In genomic region chr12:41193321-41193720, GRCh38 we compare ENCODE assay signal across 23 cellular contexts.
"Had no signal": no experiment of that assay in that cellular context is flagged by ENCODE, and none has a peak within 500 bp of the region (broad histone marks: within the 10 kb centered on the region; RNA-seq: fewer than 3 reads in every experiment).

No MANE protein-coding gene starts in this region.

- H3K4me3 ChIP-seq: PC-9, Peyer's patch, SJCRH30 had no signal

- H3K4me2 ChIP-seq: PC-9 had no signal

- ATAC-seq: Right ventricle myocardium inferior, SK-N-SH treated with all-trans-retinoic acid at 6 μM for 48 hours had no signal

- H3K4me1 ChIP-seq: Peyer's patch, SJCRH30 had no signal

- H2AFZ ChIP-seq: PC-9 had no signal

- H3K27ac ChIP-seq: PC-9, Peyer's patch, SJCRH30 had no signal

- H3K9me3 ChIP-seq: Peyer's patch, SJCRH30 had no signal

- DNase-seq: KBM-7; MM.1S; NCI-H1048; NCI-H1105; NCI-H1417; NCI-H1436 treated with DMSO at 0.1 percent for 48 hours; NCI-H1694; NCI-H187 treated with DMSO at 0.1 percent for 48 hours; NCI-H2029 treated with DMSO at 0.1 percent for 48 hours; NCI-H2171 treated with DMSO at 0.1 percent for 48 hours; NCI-H2227 treated with DMSO at 0.1 percent for 48 hours; NCI-H524; NCI-H526 treated with DMSO at 0.1 percent for 48 hours; NCI-H748 treated with DMSO at 0.1 percent for 48 hours; NK-92 treated with Interleukin-12 subunit alpha and Interleukin-12 subunit beta, amount 100 ng/mL, for 24 hours; OCI-M1; PC-9; Peyer's patch; SHP77 treated with DMSO at 0.1 percent for 48 hours; SJCRH30; T-helper 1 cell had no signal

- H3K27me3 ChIP-seq: Peyer's patch, SJCRH30 had no signal

- H3K36me3 ChIP-seq: Peyer's patch, SJCRH30 had no signal
